Comparison of ENCODE assay signal across 6 cellular contexts in the genomic region with DNA sequence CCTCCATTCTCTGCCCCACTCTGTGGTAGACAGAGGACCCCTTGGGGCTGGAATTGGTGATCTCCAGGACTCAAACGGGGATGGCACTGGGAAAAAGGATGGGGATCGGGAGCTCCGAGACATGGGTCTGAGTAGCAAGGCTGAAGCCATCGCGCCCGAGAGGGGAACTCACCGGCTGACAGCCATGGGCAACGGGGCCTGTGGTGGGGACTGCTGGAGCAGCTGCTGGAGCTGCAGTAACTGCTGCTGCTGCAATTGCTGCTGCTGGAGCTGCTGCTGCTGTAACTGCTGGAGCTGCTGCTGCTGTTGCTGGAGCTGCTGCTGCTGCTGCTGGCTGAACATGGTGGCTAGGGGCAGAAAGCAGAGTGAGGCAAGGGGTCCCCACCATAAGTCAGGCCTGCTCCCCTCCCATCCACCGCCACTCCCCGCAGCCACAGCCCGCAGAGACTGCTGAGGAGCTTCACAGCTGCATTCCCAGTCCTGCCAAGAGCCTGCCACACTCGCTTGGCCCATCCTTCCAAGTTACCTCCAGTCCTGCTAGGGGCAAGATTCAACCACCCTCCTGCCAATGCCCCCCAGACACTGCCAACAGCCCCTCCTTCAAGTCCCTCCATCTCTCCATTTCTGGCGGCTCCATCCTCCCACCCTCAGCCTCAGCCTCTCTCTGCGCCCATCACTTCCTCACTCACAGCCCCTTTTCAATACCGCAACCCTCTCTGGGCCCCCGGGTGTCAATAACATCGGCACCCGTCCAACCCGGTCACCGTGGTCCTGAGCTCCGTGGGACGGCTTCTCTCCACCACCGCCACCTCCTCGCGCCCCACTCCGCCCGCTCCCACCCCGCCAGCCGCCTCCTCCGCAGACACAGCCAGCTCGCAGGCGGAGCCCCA. TPM values are rescaled to one million over a fixed set of nuclear protein-coding genes. Genes with fewer than 3 reads are reported as not detected.
DNase-seq lines count a peak whose midpoint lies in the region; ATAC-seq and TF ChIP-seq lines count a peak whose summit lies in the region.

No MANE protein-coding gene starts in this region.

- no peaks in the 10 kb centered on the region for H3K9me2 ChIP-seq in PC-9 (ENCODE audit: insufficient read depth)

- no TSS peak for BruUV-seq in PC-9 (replicated peaks; lab: Mats Ljungman, UMichigan)

- POLR2A ChIA-PET in PC-9 (lab: Charles Lee; ENCODE audit: unreplicated experiment) = interaction anchor here (0.6 to 0.7 kb wide), 2 partner anchors 9 to 45 kb away, joined by 5 to 17 read pairs; no protein-coding TSS in a partner anchor

- ATAC-seq in GM21723 (IDR thresholded peaks at IDR 0.05; ENCODE audit: unreplicated experiment) (peak; percentile 26), HG03439 (IDR thresholded peaks at IDR 0.05; ENCODE audit: unreplicated experiment) (no peak)

- peaks cover 16% of the 10 kb centered on the region for H3K4me1 ChIP-seq in PC-9 (replicated peaks; ENCODE audit: insufficient read depth)
- H3K4me1 ChIP-seq in left ventricle myocardium inferior = peaks cover 33% of the 10 kb centered on the region
- H3K4me1 ChIP-seq in thymus (ENCODE audit: control insufficient read depth, insufficient read depth, low read length) = peaks cover 10% of the 10 kb centered on the region

- 25% methylated on average over 32 of the region's 32 CpGs for WGBS in thymus

- H3K36me3 ChIP-seq in PC-9 (ENCODE audit: low read depth) (peaks cover 10% of the 10 kb centered on the region; the same call in 1 of the 2 replicates), left ventricle myocardium inferior (peaks cover 33% of the 10 kb centered on the region), thymus (ENCODE audit: control insufficient read depth, insufficient read depth) (peaks cover 11% of the 10 kb centered on the region)

- no peak for TF ChIP-seq CTCF in PC-9 (conservative IDR thresholded peaks at IDR 0.05)
- TF ChIP-seq CTCF in left ventricle myocardium inferior (IDR thresholded peaks at IDR 0.05; ENCODE audit: borderline replicate concordance) = no peak

- peaks cover 23% of the 10 kb centered on the region for H3F3A ChIP-seq in PC-9 (ENCODE audit: insufficient read depth, low read depth)

- H3K27me3 ChIP-seq in PC-9 (ENCODE audit: insufficient read depth, low read depth) (no peaks in the 10 kb centered on the region), left ventricle myocardium inferior (ENCODE audit: low read depth) (no peaks in the 10 kb centered on the region), thymus (ENCODE audit: control insufficient read depth, insufficient read depth) (peaks cover 13% of the 10 kb centered on the region)

- peak overlapping the region; percentile 87 for H3K4me2 ChIP-seq in PC-9

- H4K20me1 ChIP-seq in PC-9 (ENCODE audit: insufficient read depth) = no peaks in the 10 kb centered on the region

- H3K9me3 ChIP-seq in PC-9 (ENCODE audit: insufficient read depth, low read depth) = no peaks in the 10 kb centered on the region
- no peaks in the 10 kb centered on the region for H3K9me3 ChIP-seq in left ventricle myocardium inferior (replicated peaks)
- peaks cover 1% of the 10 kb centered on the region for H3K9me3 ChIP-seq in thymus (ENCODE audit: control insufficient read depth)

- DNase-seq in PC-9 = no peak
- DNase-seq in left ventricle myocardium inferior = no peak
- DNase-seq in A172 (ENCODE audit: low spot score) = no peak

- H3K27ac ChIP-seq in PC-9 (peak overlapping the region; percentile 77; the same call in 1 of the 2 replicates), left ventricle myocardium inferior (replicated peaks) (peak overlapping the region; percentile 89), thymus (ENCODE audit: low read depth) (peak overlapping the region; percentile 55)

- H3K4me3 ChIP-seq in PC-9 (peak overlapping the region; percentile 83), left ventricle myocardium inferior (peak overlapping the region; percentile 80), thymus (ENCODE audit: low read length) (peak overlapping the region; percentile 66)

- intact Hi-C loops in PC-9 (cut with micrococcal nuclease; ENCODE audit: unreplicated experiment) (loop anchor here (5.0 kb wide), 2 partner anchors 43 to 152 kb away; a partner anchor contains a TSS), left ventricle myocardium inferior (cut with micrococcal nuclease) (no loop called here)

- CTCF ChIA-PET in PC-9 (lab: Charles Lee) = interaction anchor here (0.5 kb wide), 2 partner anchors 10 to 32 kb away, joined by 3 read pairs; no protein-coding TSS in a partner anchor

- 0 out of 2 replicates have a peak, but pooled peaks cover 4% of the 10 kb centered on the region for H3K79me2 ChIP-seq in PC-9 (ENCODE audit: low read depth)

- peak overlapping the region; percentile 85 for H2AFZ ChIP-seq in PC-9

RNA-seq across cellular contexts. Expression of a gene that starts 0.6 kb away (rescaled TPM):
- 164 and 213 TPM in 2 replicates for total RNA-seq in PC-9 (2021)
- total RNA-seq in left ventricle myocardium inferior = 74.9 TPM
- polyA plus RNA-seq in thymus = 36.5 TPM
- total RNA-seq in A172 (2014; rRNA removed; shearing (Covaris generic)) = 60.6 and 70.1 TPM in 2 replicates

RNA-seq across cellular contexts. Expression of a gene that starts 12.4 kb away (rescaled TPM):
- total RNA-seq in PC-9 (2021) (134 and 148 TPM in 2 replicates), left ventricle myocardium inferior (4.9 TPM)
- polyA plus RNA-seq in thymus = 4.5 TPM
- total RNA-seq in A172 (2014; rRNA removed; shearing (Covaris generic)) = 16.7 and 20.6 TPM in 2 replicates

RNA-seq across cellular contexts. Expression of a gene that starts 30.7 kb away (rescaled TPM):
- total RNA-seq in PC-9 (2021) = 154 and 213 TPM in 2 replicates
- 52.5 TPM for total RNA-seq in left ventricle myocardium inferior
- 162 TPM for polyA plus RNA-seq in thymus
- 146 and 238 TPM in 2 replicates for total RNA-seq in A172 (2014; rRNA removed; shearing (Covaris generic))

RNA-seq across cellular contexts. Expression of a gene that starts 41.5 kb away (rescaled TPM):
- total RNA-seq in PC-9 (2021) (430 and 537 TPM in 2 replicates), left ventricle myocardium inferior (not detected)
- 31.9 TPM for polyA plus RNA-seq in thymus
- total RNA-seq in A172 (2014; rRNA removed; shearing (Covaris generic)) = 0.14 and 1.1 TPM in 2 replicates
